1 cellular context compared by ENCODE assay signal in the genomic region with DNA sequence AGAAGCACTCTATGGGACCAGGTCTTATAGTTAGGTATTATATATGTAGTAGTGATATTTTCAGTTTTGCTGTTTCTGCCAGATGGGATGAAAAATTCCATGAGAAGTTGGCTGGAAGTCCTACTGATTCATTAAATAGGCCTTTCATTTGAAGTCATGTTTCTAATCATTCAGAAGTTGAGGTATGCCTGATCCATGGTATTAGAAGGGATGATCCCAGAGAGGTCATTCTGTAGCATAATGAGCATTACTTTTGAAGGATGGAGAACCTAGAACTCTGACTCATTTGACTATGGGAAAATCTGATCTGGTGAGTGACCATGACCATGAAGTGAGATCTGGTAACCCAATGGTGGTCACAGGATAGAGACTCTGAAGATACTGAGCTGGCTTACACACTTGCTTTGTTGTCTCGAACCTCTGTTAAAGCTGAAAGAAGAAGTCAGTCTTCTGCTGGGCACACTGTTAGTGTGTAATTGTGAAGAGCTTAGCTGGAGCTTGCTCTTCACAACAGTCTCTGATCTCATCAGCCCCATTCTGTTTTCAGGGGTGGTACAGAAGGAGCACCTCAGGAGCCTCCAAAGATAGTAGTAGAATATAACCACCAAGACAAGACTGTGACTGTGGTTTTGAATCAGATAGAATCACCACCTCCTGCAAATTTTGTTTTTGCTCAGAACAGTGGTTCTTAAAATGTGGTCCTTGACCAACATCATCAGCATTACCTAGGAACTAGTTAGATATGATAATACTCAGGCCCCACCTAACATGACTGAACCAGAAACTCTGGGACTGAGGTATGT.
TF ChIP-seq lines count a peak whose summit lies in the region.

No MANE protein-coding gene starts in this region.

TF ChIP-seq in HepG2, 621 proteins besides CTCF, POLR2A, EP300 and RAD21:
- TF ChIP-seq, protein P1, sequence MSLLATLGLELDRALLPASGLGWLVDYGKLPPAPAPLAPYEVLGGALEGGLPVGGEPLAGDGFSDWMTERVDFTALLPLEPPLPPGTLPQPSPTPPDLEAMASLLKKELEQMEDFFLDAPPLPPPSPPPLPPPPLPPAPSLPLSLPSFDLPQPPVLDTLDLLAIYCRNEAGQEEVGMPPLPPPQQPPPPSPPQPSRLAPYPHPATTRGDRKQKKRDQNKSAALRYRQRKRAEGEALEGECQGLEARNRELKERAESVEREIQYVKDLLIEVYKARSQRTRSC (CRISPR knock-in tag; IDR thresholded peaks at IDR 0.05; ENCODE audit: low read depth): no peak
- TF ChIP-seq ZNF121 (CRISPR knock-in tag; IDR thresholded peaks at IDR 0.05): no peak
- no peak for TF ChIP-seq RCOR2 (CRISPR knock-in tag; IDR thresholded peaks at IDR 0.05)
- no peak for TF ChIP-seq HMG20B (CRISPR knock-in tag; conservative IDR thresholded peaks at IDR 0.05)
- no peak for TF ChIP-seq KLF9 (CRISPR knock-in tag; IDR thresholded peaks at IDR 0.05; ENCODE audit: low read depth)
- TF ChIP-seq ZNF282 (IDR thresholded peaks at IDR 0.05; ENCODE audit: partially characterized antibody): no peak
- TF ChIP-seq, protein P2, sequence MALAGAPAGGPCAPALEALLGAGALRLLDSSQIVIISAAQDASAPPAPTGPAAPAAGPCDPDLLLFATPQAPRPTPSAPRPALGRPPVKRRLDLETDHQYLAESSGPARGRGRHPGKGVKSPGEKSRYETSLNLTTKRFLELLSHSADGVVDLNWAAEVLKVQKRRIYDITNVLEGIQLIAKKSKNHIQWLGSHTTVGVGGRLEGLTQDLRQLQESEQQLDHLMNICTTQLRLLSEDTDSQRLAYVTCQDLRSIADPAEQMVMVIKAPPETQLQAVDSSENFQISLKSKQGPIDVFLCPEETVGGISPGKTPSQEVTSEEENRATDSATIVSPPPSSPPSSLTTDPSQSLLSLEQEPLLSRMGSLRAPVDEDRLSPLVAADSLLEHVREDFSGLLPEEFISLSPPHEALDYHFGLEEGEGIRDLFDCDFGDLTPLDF (CRISPR knock-in tag; IDR thresholded peaks at IDR 0.05): no peak
TF ChIP-seq in HepG2: peak in this region for 0.
